In the genomic region with DNA sequence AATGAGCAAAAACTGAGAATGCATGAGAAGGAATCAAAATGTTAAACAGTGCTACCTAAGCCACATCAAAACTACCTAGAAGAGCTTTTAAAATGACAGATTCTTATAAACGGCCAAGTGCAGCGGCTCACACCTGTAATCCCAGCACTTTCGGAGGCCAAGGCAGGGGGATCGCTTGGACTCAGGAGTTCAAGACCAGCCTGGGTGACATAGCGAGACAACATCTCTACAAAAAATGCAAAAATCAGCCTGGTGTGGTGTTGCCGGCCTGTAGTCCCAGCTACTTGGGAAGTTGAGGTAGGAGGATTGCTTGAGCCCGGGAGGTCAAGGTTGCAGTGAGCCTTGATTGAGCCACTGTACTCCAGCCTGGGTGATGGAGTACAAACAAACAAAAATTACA, we compare ENCODE assay signal across 16 cellular contexts. TPM values are rescaled to one million over a fixed set of nuclear protein-coding genes. Genes with fewer than 3 reads are reported as not detected.
DNase-seq lines count a peak whose midpoint lies in the region; ATAC-seq, FAIRE-seq and TF ChIP-seq lines count a peak whose summit lies in the region.
"Had no signal": no experiment of that assay in that cellular context is flagged by ENCODE, and none has a peak within 500 bp of the region (broad histone marks: within the 10 kb centered on the region; RNA-seq: fewer than 3 reads in every experiment).

No MANE protein-coding gene starts in this region.

- H3K36me3 ChIP-seq in naive thymus-derived CD4-positive, alpha-beta T cell (ENCODE audit: control insufficient read depth in 2 of 3, insufficient read depth in 3 of 3, low read length in 3 of 3) = peaks cover 0 to 9% (median 0%) of the 10 kb centered on the region in 3 experiments
- no peaks in the 10 kb centered on the region for H3K36me3 ChIP-seq in SJCRH30
- H3K36me3 ChIP-seq: BLaER1 had no signal

- intact Hi-C loops in CD4-positive, alpha-beta T cell (cut with DNase I, micrococcal nuclease) = no loop called here
- intact Hi-C loops in naive thymus-derived CD4-positive, alpha-beta T cell (cut with micrococcal nuclease) = loop anchor here (1.0 to 2.0 kb wide), 4 partner anchors 8 to 39 kb away; a partner anchor contains a TSS
- intact Hi-C loops in left colon (cut with DNase I, micrococcal nuclease) = no loop called here

- no peak for FAIRE-seq in GM12891 (lab: Jason Lieb, UNC)

- no peaks in the 10 kb centered on the region for H3K9me3 Mint-ChIP-seq in CD4-positive, alpha-beta T cell
- no peaks in the 10 kb centered on the region for H3K9me3 Mint-ChIP-seq in activated naive CD4-positive, alpha-beta T cell treated with anti-CD3 and anti-CD28 coated beads, Interleukin-2, amount 50 U/mL, for 72 hours
- peaks cover 0 to 7% (median 0%) of the 10 kb centered on the region in 11 donors for H3K9me3 Mint-ChIP-seq in naive thymus-derived CD4-positive, alpha-beta T cell
- H3K9me3 Mint-ChIP-seq: H9 had no signal

- CTCF ChIA-PET in CD4-positive, alpha-beta T cell (lab: Charles Lee) = interaction anchor here (0.7 to 4.6 kb wide), 5 partner anchors 25 to 144 kb away, joined by 3 to 27 read pairs (median 4); no protein-coding TSS in a partner anchor
- CTCF ChIA-PET in naive thymus-derived CD4-positive, alpha-beta T cell (lab: Charles Lee) = no interaction called here

- no peaks in the 10 kb centered on the region for H3K9me3 ChIP-seq in CD4-positive, alpha-beta T cell (ENCODE audit: control insufficient read depth, low read length)
- no peaks in the 10 kb centered on the region for H3K9me3 ChIP-seq in naive thymus-derived CD4-positive, alpha-beta T cell (ENCODE audit: control insufficient read depth in 2 of 3, low read length in 3 of 3)
- no peaks in the 10 kb centered on the region for H3K9me3 ChIP-seq in SJCRH30 (replicated peaks)
- H3K9me3 ChIP-seq: BLaER1, mucosa of descending colon had no signal

- no peaks in the 10 kb centered on the region for H3K27me3 Mint-ChIP-seq in CD4-positive, alpha-beta T cell
- no peaks in the 10 kb centered on the region for H3K27me3 Mint-ChIP-seq in naive thymus-derived CD4-positive, alpha-beta T cell
- H3K27me3 Mint-ChIP-seq: brain had no signal

- H3K4me1 ChIP-seq in naive thymus-derived CD4-positive, alpha-beta T cell (ENCODE audit: control insufficient read depth in 2 of 2, insufficient read depth in 2 of 2, low read length in 2 of 2) = peaks cover 66 to 95% of the 10 kb centered on the region in 2 donors
- H3K4me1 ChIP-seq in SJCRH30 = no peaks in the 10 kb centered on the region

- H3K4me3 ChIP-seq in naive thymus-derived CD4-positive, alpha-beta T cell (ENCODE audit: low read length) = peak overlapping the region; percentile 21
- no peak overlapping the region for H3K4me3 ChIP-seq in SJCRH30
- H3K4me3 ChIP-seq: BLaER1, mucosa of descending colon had no signal

- H3K4me1 Mint-ChIP-seq in CD4-positive, alpha-beta T cell (ENCODE audit: low read depth) = peaks cover 93% of the 10 kb centered on the region
- peaks cover 60 to 95% (median 88%) of the 10 kb centered on the region in 7 donors for H3K4me1 Mint-ChIP-seq in naive thymus-derived CD4-positive, alpha-beta T cell

- no peak for DNase-seq in CD4-positive, alpha-beta T cell
- DNase-seq in GM12891 (ENCODE audit: insufficient read length, low spot score) = no peak
- no peak for DNase-seq in activated naive CD4-positive, alpha-beta T cell treated with anti-CD3 and anti-CD28 coated beads, Interleukin-2, amount 50 U/mL, for 72 hours (ENCODE audit: low spot score in 2 of 2)
- DNase-seq in naive thymus-derived CD4-positive, alpha-beta T cell = no peak
- no peak for DNase-seq in SJCRH30
- no peak for DNase-seq in left colon
- DNase-seq: foreskin fibroblast; H9; mucosa of descending colon; NCI-H2081 treated with DMSO at 0.1 percent for 48 hours; Right ventricle myocardium superior; stimulated activated naive CD4-positive, alpha-beta T cell had no signal

- H3K4me3 Mint-ChIP-seq in CD4-positive, alpha-beta T cell = peak overlapping the region; percentile 32
- peak overlapping the region; percentile 58 to 89 (median 74) for H3K4me3 Mint-ChIP-seq in naive thymus-derived CD4-positive, alpha-beta T cell
- H3K4me3 Mint-ChIP-seq: brain, H9 had no signal

- no peaks in the 10 kb centered on the region for H3K27me3 ChIP-seq in CD4-positive, alpha-beta T cell (ENCODE audit: control insufficient read depth, insufficient read depth, low read length)
- no peaks in the 10 kb centered on the region for H3K27me3 ChIP-seq in naive thymus-derived CD4-positive, alpha-beta T cell (ENCODE audit: control insufficient read depth in 2 of 2, insufficient read depth in 2 of 2, low read length in 2 of 2)
- H3K27me3 ChIP-seq in SJCRH30 = no peaks in the 10 kb centered on the region
- H3K27me3 ChIP-seq: BLaER1 had no signal

- POLR2A ChIA-PET in CD4-positive, alpha-beta T cell (lab: Charles Lee) = interaction anchor here (0.8 to 4.0 kb wide), 7 partner anchors 11 to 143 kb away, joined by 4 to 58 read pairs (median 5); a partner anchor contains a TSS
- POLR2A ChIA-PET in naive thymus-derived CD4-positive, alpha-beta T cell (lab: Charles Lee) = interaction anchor here (0.7 to 6.8 kb wide), 2 partner anchors 11 to 181 kb away, joined by 5 to 45 read pairs; a partner anchor contains a TSS

- peak overlapping the region; percentile 92 for H3K27ac Mint-ChIP-seq in CD4-positive, alpha-beta T cell
- H3K27ac Mint-ChIP-seq in activated naive CD4-positive, alpha-beta T cell treated with anti-CD3 and anti-CD28 coated beads, Interleukin-2, amount 50 U/mL, for 72 hours = peak overlapping the region; percentile 86 to 98
- peak overlapping the region; percentile 47 to 98 (median 77) for H3K27ac Mint-ChIP-seq in naive thymus-derived CD4-positive, alpha-beta T cell
- H3K27ac Mint-ChIP-seq: H9 had no signal

- peak overlapping the region; percentile 78 for H3K27ac ChIP-seq in CD4-positive, alpha-beta T cell (ENCODE audit: low read depth, low read length)
- peak overlapping the region; percentile 63 for H3K27ac ChIP-seq in naive thymus-derived CD4-positive, alpha-beta T cell (ENCODE audit: low read depth, low read length)
- no peak overlapping the region for H3K27ac ChIP-seq in SJCRH30
- H3K27ac ChIP-seq: BLaER1 had no signal

- TF ChIP-seq POLR2A in GM12891 (IDR thresholded peaks at IDR 0.05; ENCODE audit: low read depth, low read length) = no peak

- ATAC-seq in CD4-positive, alpha-beta T cell (ENCODE audit: poor library complexity) = no peak
- ATAC-seq in activated naive CD4-positive, alpha-beta T cell treated with anti-CD3 and anti-CD28 coated beads, Interleukin-2, amount 50 U/mL, for 72 hours = no peak
- ATAC-seq in naive thymus-derived CD4-positive, alpha-beta T cell = no peak
- no peak for ATAC-seq in HG02623 (IDR thresholded peaks at IDR 0.05; ENCODE audit: unreplicated experiment)
- no peak for ATAC-seq in HG03139 (IDR thresholded peaks at IDR 0.05; ENCODE audit: unreplicated experiment)
- no peak for ATAC-seq in left colon
- ATAC-seq: mucosa of descending colon had no signal

- no peak for TF ChIP-seq CTCF in CD4-positive, alpha-beta T cell (IDR thresholded peaks at IDR 0.05)

- peaks cover 58% of the 10 kb centered on the region for H3K36me3 Mint-ChIP-seq in CD4-positive, alpha-beta T cell (ENCODE audit: low read depth)
- H3K36me3 Mint-ChIP-seq in activated naive CD4-positive, alpha-beta T cell treated with anti-CD3 and anti-CD28 coated beads, Interleukin-2, amount 50 U/mL, for 72 hours = peaks cover 0 to 30% of the 10 kb centered on the region in 2 donors
- peaks cover 4 to 24% (median 16%) of the 10 kb centered on the region in 5 donors for H3K36me3 Mint-ChIP-seq in naive thymus-derived CD4-positive, alpha-beta T cell

TF ChIP-seq in GM12891, 5 proteins besides CTCF, POLR2A, EP300 and RAD21:
- peak; percentile 35; the same call in 1 of the 2 replicates for TF ChIP-seq POLR2AphosphoS5 (IDR thresholded peaks at IDR 0.05; ENCODE audit: low read depth, low read length)
- no peak for TF ChIP-seq SPI1 (IDR thresholded peaks at IDR 0.05; ENCODE audit: low read depth, low read length)

RNA-seq across cellular contexts. Expression of a gene that starts 13.4 kb away (rescaled TPM):
- total RNA-seq in CD4-positive, alpha-beta T cell = 100 to 1,000 TPM; 166 to 181 TPM
- 209 TPM for polyA plus RNA-seq in GM12891 (2012; ENCODE audit: low read depth, missing spikeins)
- 100 to 1,000 TPM; 183 to 199 TPM for total RNA-seq in activated naive CD4-positive, alpha-beta T cell treated with anti-CD3 and anti-CD28 coated beads, Interleukin-2, amount 50 U/mL, for 72 hours
- 100 to 1,000 TPM; 160 to 207 (median 174) TPM for total RNA-seq in naive thymus-derived CD4-positive, alpha-beta T cell
- 100 to 1,000 TPM; 138 to 160 TPM for polyA plus RNA-seq in naive thymus-derived CD4-positive, alpha-beta T cell
- total RNA-seq in SJCRH30 (2014; rRNA removed; shearing (Covaris generic)) = 46.3 and 56.9 TPM in 2 replicates
- total RNA-seq in left colon = 10 to 100 TPM; 27.2 to 53.0 TPM

RNA-seq across cellular contexts. Expression of a gene that starts 24.1 kb away (rescaled TPM):
- total RNA-seq in CD4-positive, alpha-beta T cell = 10 to 100 TPM; 18.9 to 19.2 TPM
- polyA plus RNA-seq in GM12891 (2012; ENCODE audit: low read depth, missing spikeins) = 9.8 TPM
- 10 to 100 TPM; 23.1 to 41.8 TPM for total RNA-seq in activated naive CD4-positive, alpha-beta T cell treated with anti-CD3 and anti-CD28 coated beads, Interleukin-2, amount 50 U/mL, for 72 hours
- 10 to 100 TPM; 21.6 to 24.0 (median 22.8) TPM for total RNA-seq in naive thymus-derived CD4-positive, alpha-beta T cell
- polyA plus RNA-seq in naive thymus-derived CD4-positive, alpha-beta T cell = 1 to 10 TPM; 2.8 to 3.0 TPM
- total RNA-seq in SJCRH30 (2014; rRNA removed; shearing (Covaris generic)) = 33.2 and 35.2 TPM in 2 replicates
- total RNA-seq in left colon = 10 to 100 TPM; 44.6 to 48.6 TPM

Comparison
In these comparisons a context has a peak if more than half of its experiments do, and no peak if none do; other contexts are left out.
1. intact Hi-C loops: an anchor here in naive thymus-derived CD4-positive, alpha-beta T cell (1.0 to 2.0 kb wide); none called in CD4-positive, alpha-beta T cell and left colon.